ENCODE assay signal across 9 cellular contexts in the genomic region with DNA sequence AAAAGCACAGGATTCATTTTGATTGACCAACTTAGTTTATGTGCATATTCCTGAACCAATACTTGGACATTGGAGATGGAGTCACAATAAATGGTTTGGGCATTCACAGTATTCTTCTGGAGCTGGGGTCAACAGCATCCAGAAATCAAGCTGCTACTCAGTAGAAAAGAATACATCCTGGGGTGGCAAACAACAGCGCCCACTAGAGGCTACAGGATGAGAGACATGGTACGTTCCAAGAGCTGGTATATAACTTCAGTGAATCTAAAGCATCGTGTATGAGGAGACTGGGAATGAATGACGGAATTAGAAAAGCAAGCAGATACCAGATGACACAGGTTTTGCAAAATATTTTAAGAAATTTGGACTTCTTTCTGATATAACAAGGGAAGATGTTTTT.
A peak's percentile ranks its signal among the peaks of the same experiment; 100 is the strongest.
DNase-seq lines count a peak whose midpoint lies in the region; ATAC-seq, FAIRE-seq and TF ChIP-seq lines count a peak whose summit lies in the region.
"Had no signal": no experiment of that assay in that cellular context is flagged by ENCODE, and none has a peak within 500 bp of the region (broad histone marks: within the 10 kb centered on the region; RNA-seq: fewer than 3 reads in every experiment).

No MANE protein-coding gene starts in this region.

- no peak overlapping the region for H4K8ac ChIP-seq in trophoblast cell (ENCODE audit: low read depth, low read length)

- H4K12ac ChIP-seq in trophoblast cell (ENCODE audit: low read depth, low read length) = no peak overlapping the region

- H3K18ac ChIP-seq in trophoblast cell (ENCODE audit: low read length) = no peak overlapping the region

- H4K91ac ChIP-seq in trophoblast cell (ENCODE audit: low read depth, low read length) = no peak overlapping the region

- no peak overlapping the region for H2BK5ac ChIP-seq in trophoblast cell (ENCODE audit: low read depth, low read length, poor library complexity)

- no peak overlapping the region for H2BK12ac ChIP-seq in trophoblast cell (ENCODE audit: low read length)

- H3K27ac ChIP-seq in trophoblast cell (ENCODE audit: low read depth, low read length) (no peak overlapping the region), gastroesophageal sphincter (no peak overlapping the region)

- H2AFZ ChIP-seq in trophoblast cell (ENCODE audit: insufficient read depth, low read length, poor library complexity) = no peak overlapping the region

- H3K27me3 ChIP-seq in trophoblast cell (ENCODE audit: insufficient read depth, low read length) = no peaks in the 10 kb centered on the region
- no peaks in the 10 kb centered on the region for H3K27me3 ChIP-seq in gastroesophageal sphincter

- H3K4ac ChIP-seq in trophoblast cell (ENCODE audit: low read depth, low read length) = no peak overlapping the region

- no peak for TF ChIP-seq POLR2A in gastroesophageal sphincter (IDR thresholded peaks at IDR 0.05)

- H3K4me2 ChIP-seq in trophoblast cell (ENCODE audit: low read length) = no peak overlapping the region

- FAIRE-seq in GM19239 (lab: Jason Lieb, UNC) = no peak

- H3K36me3 ChIP-seq in trophoblast cell (ENCODE audit: control insufficient read depth in 1 of 2, insufficient read depth in 2 of 2, low read length in 2 of 2) = no peaks in the 10 kb centered on the region
- no peaks in the 10 kb centered on the region for H3K36me3 ChIP-seq in gastroesophageal sphincter

- peaks cover 3 to 4% of the 10 kb centered on the region in 2 experiments for H3K4me1 ChIP-seq in trophoblast cell (ENCODE audit: control insufficient read depth in 1 of 2, insufficient read depth in 2 of 2, low read length in 2 of 2)
- H3K4me1 ChIP-seq in gastroesophageal sphincter = no peaks in the 10 kb centered on the region

- H2BK120ac ChIP-seq in trophoblast cell (ENCODE audit: insufficient read depth, low read length, poor library complexity) = no peak overlapping the region

- H3K9me3 ChIP-seq in trophoblast cell (ENCODE audit: insufficient read depth, low read depth, low read length) (no peaks in the 10 kb centered on the region), gastroesophageal sphincter (no peaks in the 10 kb centered on the region)

- peak; percentile 37 for DNase-seq in A172 (ENCODE audit: low spot score)
- DNase-seq in Jurkat, Clone E6-1 (ENCODE audit: low read depth, low spot score) = peak; percentile 25
- peak; percentile 46 for DNase-seq in choroid plexus epithelial cell (ENCODE audit: low read depth)
- peak; percentile 32 to 62 for DNase-seq in trophoblast cell
- no peak for DNase-seq in GM19239 (ENCODE audit: insufficient read length, low spot score)
- no peak for DNase-seq in activated T-cell treated with anti-CD3 and anti-CD28 coated beads, Interleukin-2, amount 50 U/mL, for 1 hour
- DNase-seq: activated naive CD8-positive, alpha-beta T cell treated with anti-CD3 and anti-CD28 coated beads, Interleukin-2, amount 10 ng/mL, durations not matched to agents 7 days and 5 days had no signal

- peak; percentile 68 for ATAC-seq in GM18867 (IDR thresholded peaks at IDR 0.05; ENCODE audit: unreplicated experiment)
- ATAC-seq in gastroesophageal sphincter = no peak

- TF ChIP-seq CTCF in choroid plexus epithelial cell (conservative IDR thresholded peaks at IDR 0.05; ENCODE audit: low read depth, low read length) (peak; percentile 73), gastroesophageal sphincter (IDR thresholded peaks at IDR 0.05) (peak in 1 of 4 experiments; percentile 16)

- no peaks in the 10 kb centered on the region for H3K79me2 ChIP-seq in trophoblast cell (ENCODE audit: control insufficient read depth, insufficient read depth, low read length, poor library complexity)

- H3K23ac ChIP-seq in trophoblast cell (ENCODE audit: low read length) = no peak overlapping the region

- H3K9ac ChIP-seq in trophoblast cell (ENCODE audit: low read length) = no peak overlapping the region

- no peak overlapping the region for H3K14ac ChIP-seq in trophoblast cell (ENCODE audit: low read length)

- H2AK5ac ChIP-seq in trophoblast cell (ENCODE audit: low read length) = no peak overlapping the region

- no peak for TF ChIP-seq EP300 in gastroesophageal sphincter (IDR thresholded peaks at IDR 0.05)

- peaks cover 3% of the 10 kb centered on the region for H3K79me1 ChIP-seq in trophoblast cell (ENCODE audit: low read length)

- H3K4me3 ChIP-seq in Jurkat, Clone E6-1 (ENCODE audit: low read length) = no peak overlapping the region
- H3K4me3 ChIP-seq in choroid plexus epithelial cell (ENCODE audit: low read depth, low read length) (no peak overlapping the region), trophoblast cell (ENCODE audit: low read depth, low read length) (no peak overlapping the region), gastroesophageal sphincter (no peak overlapping the region)

- WGBS in trophoblast cell (ENCODE audit: extremely low coverage, insufficient coverage, insufficient read length) = no CpG with 5 or more reads among the region's 4 CpGs
- WGBS in gastroesophageal sphincter (ENCODE audit: low coverage in 1 of 2), 2 donors = 58 to 71% methylated on average over 2 to 4 of the region's 4 CpGs

Comparison
In these comparisons a context has a peak if more than half of its experiments do, and no peak if none do; other contexts are left out.
1. DNase-seq: peak in A172 (single experiment), Jurkat, Clone E6-1 (single experiment), choroid plexus epithelial cell (single experiment) and trophoblast cell (2 of 2); none in GM19239 (single experiment) and activated T-cell treated with anti-CD3 and anti-CD28 coated beads, Interleukin-2, amount 50 U/mL, for 1 hour (single experiment).